ENCODE assay signal across 16 cellular contexts in genomic region chr3:142644502-142644901, GRCh38. TPM values are rescaled to one million over a fixed set of nuclear protein-coding genes. Genes with fewer than 3 reads are reported as not detected.
"Had no signal": no experiment of that assay in that cellular context is flagged by ENCODE, and none has a peak within 500 bp of the region (broad histone marks: within the 10 kb centered on the region; RNA-seq: fewer than 3 reads in every experiment).

No MANE protein-coding gene starts in this region.

- DNase-seq: effector memory CD4-positive, alpha-beta T cell; esophagus squamous epithelium; foreskin fibroblast; glutamatergic neuron; mucosa of descending colon; naive thymus-derived CD8-positive, alpha-beta T cell; psoas muscle; stimulated activated CD4-positive, alpha-beta T cell treated with anti-CD3 and anti-CD28 coated beads, Interleukin-2, amount 100 ng/mL, for 24 hours; stimulated activated CD4-positive, alpha-beta T cell treated with anti-CD3 and anti-CD28 coated beads, Interleukin-4, amount 100 ng/mL, for 4 hours; stimulated activated naive B cell treated with anti-CD40 and anti-IgM and Interleukin-4, amounts not matched to agents 10 μg/mL and 1 μg/mL and 100 μg/mL, for 72 hours; trophoblast cell had no signal

- ATAC-seq: gastroesophageal sphincter; naive thymus-derived CD8-positive, alpha-beta T cell; psoas muscle; sciatic nerve; stimulated activated naive B cell treated with anti-CD40 and anti-IgM and Interleukin-4, amounts not matched to agents 10 μg/mL and 1 μg/mL and 100 μg/mL, for 72 hours had no signal

- H3K36me3 ChIP-seq: esophagus squamous epithelium, gastroesophageal sphincter, neutrophil had no signal

- H3K4me1 Mint-ChIP-seq: naive thymus-derived CD8-positive, alpha-beta T cell; stimulated activated naive B cell treated with anti-CD40 and anti-IgM and Interleukin-4, amounts not matched to agents 10 μg/mL and 1 μg/mL and 100 μg/mL, for 72 hours had no signal

- H3K4me3 ChIP-seq: esophagus squamous epithelium, gastroesophageal sphincter, hepatocyte, mucosa of descending colon, psoas muscle had no signal

- H3K4me3 Mint-ChIP-seq: naive thymus-derived CD8-positive, alpha-beta T cell; stimulated activated naive B cell treated with anti-CD40 and anti-IgM and Interleukin-4, amounts not matched to agents 10 μg/mL and 1 μg/mL and 100 μg/mL, for 72 hours had no signal

- H3K27ac ChIP-seq: esophagus squamous epithelium, gastroesophageal sphincter, neutrophil, psoas muscle had no signal

- H3K27ac Mint-ChIP-seq: naive thymus-derived CD8-positive, alpha-beta T cell; stimulated activated naive B cell treated with anti-CD40 and anti-IgM and Interleukin-4, amounts not matched to agents 10 μg/mL and 1 μg/mL and 100 μg/mL, for 72 hours had no signal

- H3K27me3 Mint-ChIP-seq: stimulated activated naive B cell treated with anti-CD40 and anti-IgM and Interleukin-4, amounts not matched to agents 10 μg/mL and 1 μg/mL and 100 μg/mL, for 72 hours had no signal

- H3K9me3 ChIP-seq: esophagus squamous epithelium, gastroesophageal sphincter, mucosa of descending colon, neutrophil, psoas muscle had no signal

- H3K27me3 ChIP-seq: esophagus squamous epithelium, gastroesophageal sphincter, hepatocyte, neutrophil had no signal

- H3K4me1 ChIP-seq: gastroesophageal sphincter, psoas muscle had no signal

- H3K36me3 Mint-ChIP-seq: naive thymus-derived CD8-positive, alpha-beta T cell; stimulated activated naive B cell treated with anti-CD40 and anti-IgM and Interleukin-4, amounts not matched to agents 10 μg/mL and 1 μg/mL and 100 μg/mL, for 72 hours had no signal

RNA-seq across cellular contexts. Expression of gene PLS1, which starts 48.3 kb away (rescaled TPM):
- total RNA-seq: skeletal muscle tissue had no signal
